8 cellular contexts compared by ENCODE assay signal in genomic region chr19:38929929-38930775, GRCh38. TPM values are rescaled to one million over a fixed set of nuclear protein-coding genes. Genes with fewer than 3 reads are reported as not detected.
DNase-seq lines count a peak whose midpoint lies in the region; ATAC-seq and TF ChIP-seq lines count a peak whose summit lies in the region.

SARS2 (minus strand) TSS chr19:38930763; CDS start chr19:38930736, 27 bp downstream.

- H3K27ac Mint-ChIP-seq in CD14-positive monocyte: peak within 1 kb of the TSS; percentile 94 to 98 (median 97)
- H3K27ac Mint-ChIP-seq in dendritic cell treated with granulocyte-macrophage colony-stimulating factor and Interleukin-4, amounts not matched to agents 40 ng/mL and 50 ng/mL, for 4 days: peak within 1 kb of the TSS; percentile 94

- ATAC-seq in GM19397 (IDR thresholded peaks at IDR 0.05; ENCODE audit: unreplicated experiment) (peak; percentile 76), HG03565 (IDR thresholded peaks at IDR 0.05; ENCODE audit: unreplicated experiment) (peak; percentile 69), left lung (peak; percentile 93)

- peaks cover 0 to 2% (median 0%) of the 10 kb centered on the region in 3 donors for H3K27me3 Mint-ChIP-seq in CD14-positive monocyte (ENCODE audit: low read depth in 3 of 3)
- H3K27me3 Mint-ChIP-seq in dendritic cell treated with granulocyte-macrophage colony-stimulating factor and Interleukin-4, amounts not matched to agents 40 ng/mL and 50 ng/mL, for 4 days: no peaks in the 10 kb centered on the region

- peaks cover 0 to 3% of the 10 kb centered on the region in 2 donors for H3K9me3 ChIP-seq in left lung

- H3K36me3 Mint-ChIP-seq in CD14-positive monocyte: peaks cover 23 to 47% of the 10 kb centered on the region in 2 donors
- peaks cover 77% of the 10 kb centered on the region for H3K36me3 Mint-ChIP-seq in dendritic cell treated with granulocyte-macrophage colony-stimulating factor and Interleukin-4, amounts not matched to agents 40 ng/mL and 50 ng/mL, for 4 days (ENCODE audit: low read depth)

- H3K36me3 ChIP-seq in left lung: peaks cover 0 to 24% of the 10 kb centered on the region in 2 donors

- peak within 1 kb of the TSS; percentile 55 to 76 for H3K4me3 ChIP-seq in left lung

- H3K4me3 Mint-ChIP-seq in CD14-positive monocyte: peak within 1 kb of the TSS; percentile 90 to 96
- peak within 1 kb of the TSS; percentile 91 for H3K4me3 Mint-ChIP-seq in dendritic cell treated with granulocyte-macrophage colony-stimulating factor and Interleukin-4, amounts not matched to agents 40 ng/mL and 50 ng/mL, for 4 days

- DNase-seq in CD14-positive monocyte (ENCODE audit: low spot score): peak; percentile 93
- DNase-seq in NCI-H748 (lab: John Stamatoyannopoulos, UW; ENCODE audit: unreplicated experiment): peak; percentile 96
- DNase-seq in activated CD4-positive, alpha-beta T cell treated with anti-CD3 and anti-CD28 coated beads, Interleukin-2, amount 50 U/mL, for 24 hours (ENCODE audit: low read depth in 1 of 2, low spot score in 1 of 2): peak; percentile 89 to 95
- DNase-seq in left lung: peak; percentile 93 to 97
- DNase-seq in stimulated activated CD4-positive, alpha-beta T cell treated with anti-CD3 and anti-CD28 coated beads, Interleukin-2, amount 100 ng/mL, for 4 hours (ENCODE audit: low read depth): peak; percentile 86

- intact Hi-C loops in CD14-positive monocyte (cut with micrococcal nuclease): loop anchor here (1.0 to 10.0 kb wide), 5 partner anchors 31 to 525 kb away; partner anchors contain the start of genes FAM98C (in 2 of the 2), NFKBIB (in 2 of the 2) and SIRT2 (in 2 of the 2)
- intact Hi-C loops in dendritic cell treated with granulocyte-macrophage colony-stimulating factor and Interleukin-4, amounts not matched to agents 40 ng/mL and 50 ng/mL, for 4 days (cut with micrococcal nuclease): loop anchor here (1.0 to 10.0 kb wide), 4 partner anchors 31 to 528 kb away; partner anchors contain the start of genes FAM98C, NFKBIB and SIRT2
- intact Hi-C loops in left lung (cut with DNase I): no loop called here

- peaks cover 7 to 15% (median 11%) of the 10 kb centered on the region in 7 donors for H3K9me3 Mint-ChIP-seq in CD14-positive monocyte
- H3K9me3 Mint-ChIP-seq in dendritic cell treated with granulocyte-macrophage colony-stimulating factor and Interleukin-4, amounts not matched to agents 40 ng/mL and 50 ng/mL, for 4 days: peaks cover 10% of the 10 kb centered on the region

- no peaks in the 10 kb centered on the region for H3K27me3 ChIP-seq in left lung

- H3K4me1 Mint-ChIP-seq in CD14-positive monocyte: peaks cover 15% of the 10 kb centered on the region
- peaks cover 39% of the 10 kb centered on the region for H3K4me1 Mint-ChIP-seq in dendritic cell treated with granulocyte-macrophage colony-stimulating factor and Interleukin-4, amounts not matched to agents 40 ng/mL and 50 ng/mL, for 4 days (ENCODE audit: low read depth)

- peak within 1 kb of the TSS; percentile 85 to 88 for H3K27ac ChIP-seq in left lung

- TF ChIP-seq CTCF in CD14-positive monocyte (IDR thresholded peaks at IDR 0.05) (peak; percentile 100), left lung (IDR thresholded peaks at IDR 0.05) (peak; percentile 99 to 100)

- peaks cover 11 to 46% of the 10 kb centered on the region in 2 donors for H3K4me1 ChIP-seq in left lung

RNA-seq across cellular contexts. Expression of gene SARS2, which starts in this region (rescaled TPM):
- 1 to 10 TPM; 8.1 to 8.3 TPM for polyA plus RNA-seq in CD14-positive monocyte
- 10 to 100 TPM; 15.4 to 24.3 TPM for total RNA-seq in left lung

Comparison
In these comparisons a context has a peak if more than half of its experiments do, and no peak if none do; other contexts are left out.
1. Peak in every context shown above with its lines: DNase-seq, ATAC-seq, H3K4me3 ChIP-seq and H3K27ac ChIP-seq.
2. intact Hi-C loops: an anchor here in CD14-positive monocyte (1.0 to 10.0 kb wide) and dendritic cell treated with granulocyte-macrophage colony-stimulating factor and Interleukin-4, amounts not matched to agents 40 ng/mL and 50 ng/mL, for 4 days (1.0 to 10.0 kb wide); none called in left lung.